In the genomic region with DNA sequence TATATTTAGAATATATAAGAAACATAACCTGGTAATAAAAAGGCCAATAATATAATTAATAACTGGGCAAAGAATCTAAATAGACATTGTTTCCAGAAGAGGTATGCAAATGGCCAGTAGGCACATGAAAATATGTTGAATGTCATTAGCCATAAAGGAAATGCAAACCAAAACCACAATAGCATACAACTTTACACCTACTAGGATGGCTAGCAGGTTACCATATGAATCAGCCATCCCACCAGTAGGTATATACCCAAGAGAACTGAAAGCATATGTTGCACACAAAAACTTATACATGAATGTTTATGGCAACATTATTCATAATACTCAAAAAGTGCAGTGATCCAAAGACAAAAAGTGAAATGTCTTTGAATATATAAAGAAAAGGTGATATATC, we compare ENCODE assay signal across 14 cellular contexts. TPM values are rescaled to one million over a fixed set of nuclear protein-coding genes. Genes with fewer than 3 reads are reported as not detected.
DNase-seq lines count a peak whose midpoint lies in the region; ATAC-seq, FAIRE-seq and TF ChIP-seq lines count a peak whose summit lies in the region.
"Had no signal": no experiment of that assay in that cellular context is flagged by ENCODE, and none has a peak within 500 bp of the region (broad histone marks: within the 10 kb centered on the region; RNA-seq: fewer than 3 reads in every experiment).

No MANE protein-coding gene starts in this region.

- H3K27ac Mint-ChIP-seq in activated T-cell treated with anti-CD3 and anti-CD28 coated beads, Interleukin-2, amount 50 U/mL, for 24 hours, result no peak overlapping the region
- H3K27ac Mint-ChIP-seq: activated naive CD8-positive, alpha-beta T cell treated with anti-CD3 and anti-CD28 coated beads, Interleukin-2, amount 10 ng/mL, durations not matched to agents 7 days and 5 days had no signal

- DNase-seq in GM13977 (ENCODE audit: low spot score), result peak; percentile 13
- no peak for DNase-seq in kidney
- no peak for DNase-seq in RCC 7860 (ENCODE audit: low spot score)
- DNase-seq in LoVo (ENCODE audit: low spot score), result no peak
- DNase-seq in activated T-cell treated with anti-CD3 and anti-CD28 coated beads, Interleukin-2, amount 50 U/mL, for 24 hours, result no peak
- DNase-seq: activated naive CD8-positive, alpha-beta T cell treated with anti-CD3 and anti-CD28 coated beads, Interleukin-2, amount 10 ng/mL, durations not matched to agents 7 days and 5 days; colonic mucosa; IMR-90; NCI-H2029; retina had no signal

- H3K9me3 Mint-ChIP-seq in activated T-cell treated with anti-CD3 and anti-CD28 coated beads, Interleukin-2, amount 50 U/mL, for 24 hours, result no peaks in the 10 kb centered on the region
- H3K9me3 Mint-ChIP-seq: activated naive CD8-positive, alpha-beta T cell treated with anti-CD3 and anti-CD28 coated beads, Interleukin-2, amount 10 ng/mL, durations not matched to agents 7 days and 5 days had no signal

- no peaks in the 10 kb centered on the region for H3K36me3 Mint-ChIP-seq in activated T-cell treated with anti-CD3 and anti-CD28 coated beads, Interleukin-2, amount 50 U/mL, for 24 hours (ENCODE audit: low read depth)
- H3K36me3 Mint-ChIP-seq: activated naive CD8-positive, alpha-beta T cell treated with anti-CD3 and anti-CD28 coated beads, Interleukin-2, amount 10 ng/mL, durations not matched to agents 7 days and 5 days had no signal

- FAIRE-seq in kidney (lab: Jason Lieb, UNC) (no peak), RCC 7860 (lab: Jason Lieb, UNC) (no peak)

- peaks cover 21% of the 10 kb centered on the region for H3K27me3 Mint-ChIP-seq in activated T-cell treated with anti-CD3 and anti-CD28 coated beads, Interleukin-2, amount 50 U/mL, for 24 hours

- no peaks in the 10 kb centered on the region for H3K4me1 Mint-ChIP-seq in activated T-cell treated with anti-CD3 and anti-CD28 coated beads, Interleukin-2, amount 50 U/mL, for 24 hours (ENCODE audit: low read depth)
- H3K4me1 Mint-ChIP-seq: activated naive CD8-positive, alpha-beta T cell treated with anti-CD3 and anti-CD28 coated beads, Interleukin-2, amount 10 ng/mL, durations not matched to agents 7 days and 5 days had no signal

- in situ Hi-C loops in GM13977 (cut with MboI; ENCODE audit: low pct_unique_long_range_greater_than_20kb, low sequenced_read_pairs, unreplicated experiment), result no loop called here

- H3K9ac ChIP-seq in kidney (ENCODE audit: low read length in 2 of 2), result no peak overlapping the region

- no peaks in the 10 kb centered on the region for H3K9me3 ChIP-seq in kidney (ENCODE audit: control insufficient read depth in 1 of 2, low read length in 2 of 2)
- H3K9me3 ChIP-seq: colonic mucosa, thoracic aorta had no signal

- no peaks in the 10 kb centered on the region for H3K36me3 ChIP-seq in kidney (ENCODE audit: control insufficient read depth in 1 of 2, insufficient read depth in 2 of 2, low read length in 2 of 2)
- H3K36me3 ChIP-seq: colonic mucosa, thoracic aorta had no signal

- no peak for TF ChIP-seq CTCF in GM13977 (IDR thresholded peaks at IDR 0.05; ENCODE audit: extremely low read depth, insufficient read depth, missing control alignments)
- TF ChIP-seq CTCF in kidney (IDR thresholded peaks at IDR 0.05; ENCODE audit: borderline replicate concordance, extremely low read depth, insufficient read depth), result no peak

- ATAC-seq in GM19452 (IDR thresholded peaks at IDR 0.05; ENCODE audit: unreplicated experiment), result peak; percentile 96
- ATAC-seq in HG02763 (IDR thresholded peaks at IDR 0.05; ENCODE audit: unreplicated experiment), result peak; percentile 75
- peak; percentile 83 for ATAC-seq in HG03457 (IDR thresholded peaks at IDR 0.05; ENCODE audit: unreplicated experiment)

- H3K27ac ChIP-seq in kidney (ENCODE audit: low read depth in 2 of 2, low read length in 2 of 2), result no peak overlapping the region
- H3K27ac ChIP-seq: colonic mucosa, thoracic aorta had no signal

- intact Hi-C loops in kidney (cut with DNase I), result no loop called here

- no peaks in the 10 kb centered on the region for H3K4me1 ChIP-seq in kidney (ENCODE audit: control insufficient read depth in 1 of 2, insufficient read depth in 1 of 2, low read depth in 1 of 2, low read length in 2 of 2)
- H3K4me1 ChIP-seq: colonic mucosa had no signal

- no peak overlapping the region for H3K4me3 Mint-ChIP-seq in activated T-cell treated with anti-CD3 and anti-CD28 coated beads, Interleukin-2, amount 50 U/mL, for 24 hours
- H3K4me3 Mint-ChIP-seq: activated naive CD8-positive, alpha-beta T cell treated with anti-CD3 and anti-CD28 coated beads, Interleukin-2, amount 10 ng/mL, durations not matched to agents 7 days and 5 days had no signal

- H3K4me3 ChIP-seq in kidney (ENCODE audit: low read length in 2 of 2), result no peak overlapping the region
- H3K4me3 ChIP-seq: colonic mucosa, thoracic aorta had no signal

RNA-seq across cellular contexts. Expression of gene OR2D2, which starts 2.7 kb away (rescaled TPM):
- total RNA-seq in kidney, result 0.60 TPM
- not detected for polyA plus RNA-seq in kidney (ENCODE audit: insufficient read depth, low read depth, low replicate concordance)
- total RNA-seq: activated naive CD8-positive, alpha-beta T cell treated with anti-CD3 and anti-CD28 coated beads, Interleukin-2, amount 10 ng/mL, durations not matched to agents 7 days and 5 days had no signal

RNA-seq across cellular contexts. Expression of gene OR10A4, which starts 18.6 kb away (rescaled TPM):
- not detected for total RNA-seq in kidney
- not detected for polyA plus RNA-seq in kidney (ENCODE audit: insufficient read depth, low read depth, low replicate concordance)
- total RNA-seq: activated naive CD8-positive, alpha-beta T cell treated with anti-CD3 and anti-CD28 coated beads, Interleukin-2, amount 10 ng/mL, durations not matched to agents 7 days and 5 days; colonic mucosa; IMR-90; thoracic aorta had no signal
- polyA plus RNA-seq: IMR-90 had no signal

RNA-seq across cellular contexts. Expression of gene OR2D3, which starts 25.8 kb away (rescaled TPM):
- total RNA-seq in kidney, result not detected
- polyA plus RNA-seq in kidney (ENCODE audit: insufficient read depth, low read depth, low replicate concordance), result not detected
- total RNA-seq: activated naive CD8-positive, alpha-beta T cell treated with anti-CD3 and anti-CD28 coated beads, Interleukin-2, amount 10 ng/mL, durations not matched to agents 7 days and 5 days; colonic mucosa; IMR-90; thoracic aorta had no signal
- polyA plus RNA-seq: IMR-90 had no signal

RNA-seq across cellular contexts. Expression of gene ZNF215, which starts 31.2 kb away (rescaled TPM):
- 6.4 TPM for total RNA-seq in kidney
- polyA plus RNA-seq in kidney (ENCODE audit: insufficient read depth, low read depth, low replicate concordance), result 0.56 TPM

RNA-seq across cellular contexts. Expression of gene OR10A2, which starts 32.2 kb away (rescaled TPM):
- total RNA-seq in kidney, result not detected
- not detected for polyA plus RNA-seq in kidney (ENCODE audit: insufficient read depth, low read depth, low replicate concordance)
- total RNA-seq: activated naive CD8-positive, alpha-beta T cell treated with anti-CD3 and anti-CD28 coated beads, Interleukin-2, amount 10 ng/mL, durations not matched to agents 7 days and 5 days; colonic mucosa; IMR-90; thoracic aorta had no signal
- polyA plus RNA-seq: IMR-90 had no signal
